In genomic region chr9:37474438-37474837, GRCh38 we compare ENCODE assay signal across 31 cellular contexts.
"Had no signal": no experiment of that assay in that cellular context is flagged by ENCODE, and none has a peak within 500 bp of the region (broad histone marks: within the 10 kb centered on the region; RNA-seq: fewer than 3 reads in every experiment).

No MANE protein-coding gene starts in this region.

- DNase-seq: naive B cell; naive thymus-derived CD8-positive, alpha-beta T cell; nephron progenitor cell; nucleus accumbens; pancreas; psoas muscle; right cardiac atrium; spleen; stimulated activated CD4-positive, alpha-beta T cell treated with anti-CD3 and anti-CD28 coated beads, Interleukin-12 subunit alpha, Interleukin-12 subunit beta, amount 100 ng/mL, for 4 hours; stimulated activated CD4-positive, alpha-beta T cell treated with anti-CD3 and anti-CD28 coated beads, Interleukin-1b, Interleukin-23, amount 100 ng/mL, for 48 hours; stimulated activated CD4-positive, alpha-beta T cell treated with anti-CD3 and anti-CD28 coated beads, Interleukin-4, amount 100 ng/mL, for 1 hour; stimulated activated CD4-positive, alpha-beta T cell treated with anti-CD3 and anti-CD28 coated beads, Interleukin-4, amount 100 ng/mL, for 4 hours; stimulated activated CD8-positive, alpha-beta memory T cell treated with anti-CD3 and anti-CD28 coated beads, Interleukin-4, amount 100 ng/mL, for 48 hours; stimulated activated naive CD4-positive, alpha-beta T cell; stimulated activated naive CD8-positive, alpha-beta T cell treated with anti-CD3 and anti-CD28 coated beads, Interleukin-15, amount 100 ng/mL, for 72 hours; stimulated activated naive CD8-positive, alpha-beta T cell treated with anti-CD3 and anti-CD28 coated beads, Interleukin-15, Interleukin-2, amounts not matched to agents 100 U/mL and 50 U/mL, for 24 hours; substantia nigra; testis; tibial artery; transverse colon; upper lobe of right lung; uterus had no signal

- ATAC-seq: naive thymus-derived CD8-positive, alpha-beta T cell; natural killer cell treated with Interleukin-12 subunit alpha and Interleukin-12 subunit beta and Interleukin-15 and Interleukin-18, amount 100 ng/mL, for 72 hours; pancreas; psoas muscle; right cardiac atrium; stimulated activated memory B cell treated with anti-CD40 and anti-IgM and Interleukin-4, amounts not matched to agents 10 μg/mL and 1 μg/mL and 100 μg/mL, for 72 hours; stimulated activated naive CD8-positive, alpha-beta T cell treated with anti-CD3 and anti-CD28 coated beads, Interleukin-15, amount 100 ng/mL, for 72 hours; stimulated activated naive CD8-positive, alpha-beta T cell treated with anti-CD3 and anti-CD28 coated beads, Interleukin-15, Interleukin-2, amounts not matched to agents 100 U/mL and 50 U/mL, for 24 hours; upper lobe of right lung had no signal

- H3K27ac Mint-ChIP-seq: naive B cell; natural killer cell treated with Interleukin-12 subunit alpha and Interleukin-12 subunit beta and Interleukin-15 and Interleukin-18, amount 100 ng/mL, for 72 hours; nephron progenitor cell; progenitor cell of endocrine pancreas; stimulated activated memory B cell treated with anti-CD40 and anti-IgM and Interleukin-4, amounts not matched to agents 10 μg/mL and 1 μg/mL and 100 μg/mL, for 72 hours; stimulated activated naive CD8-positive, alpha-beta T cell treated with anti-CD3 and anti-CD28 coated beads, Interleukin-15, amount 100 ng/mL, for 72 hours; type B pancreatic cell had no signal

- H3K4me3 ChIP-seq: pancreas, psoas muscle, skin epidermis, smooth muscle cell, spleen, suprapubic skin, testis, tibial artery, transverse colon, upper lobe of right lung, uterus had no signal

- H3K36me3 ChIP-seq: neutrophil, pancreas, spleen, suprapubic skin, tibial artery, transverse colon, upper lobe of right lung, uterus had no signal

- H3K4me2 ChIP-seq: smooth muscle cell had no signal

- H3K9me3 Mint-ChIP-seq: natural killer cell treated with Interleukin-12 subunit alpha and Interleukin-12 subunit beta and Interleukin-15 and Interleukin-18, amount 100 ng/mL, for 72 hours; type B pancreatic cell had no signal

- FAIRE-seq: pancreas had no signal

- H3K36me3 Mint-ChIP-seq: naive B cell; natural killer cell treated with Interleukin-12 subunit alpha and Interleukin-12 subunit beta and Interleukin-15 and Interleukin-18, amount 100 ng/mL, for 72 hours; stimulated activated memory B cell treated with anti-CD40 and anti-IgM and Interleukin-4, amounts not matched to agents 10 μg/mL and 1 μg/mL and 100 μg/mL, for 72 hours; type B pancreatic cell had no signal

- H3K27me3 Mint-ChIP-seq: progenitor cell of endocrine pancreas; stimulated activated memory B cell treated with anti-CD40 and anti-IgM and Interleukin-4, amounts not matched to agents 10 μg/mL and 1 μg/mL and 100 μg/mL, for 72 hours had no signal

- H3K4me3 Mint-ChIP-seq: naive B cell; naive thymus-derived CD8-positive, alpha-beta T cell; natural killer cell treated with Interleukin-12 subunit alpha and Interleukin-12 subunit beta and Interleukin-15 and Interleukin-18, amount 100 ng/mL, for 72 hours; nephron progenitor cell; neural crest cell; stimulated activated memory B cell treated with anti-CD40 and anti-IgM and Interleukin-4, amounts not matched to agents 10 μg/mL and 1 μg/mL and 100 μg/mL, for 72 hours; stimulated activated naive CD8-positive, alpha-beta T cell treated with anti-CD3 and anti-CD28 coated beads, Interleukin-15, amount 100 ng/mL, for 72 hours; type B pancreatic cell had no signal

- H3K4me1 ChIP-seq: psoas muscle, uterus had no signal

- H3K27me3 ChIP-seq: pancreas, spleen, suprapubic skin, testis, transverse colon, upper lobe of right lung, uterus had no signal

- H3K9me3 ChIP-seq: neutrophil, pancreas, testis, tibial artery, upper lobe of right lung, uterus had no signal

- H3K27ac ChIP-seq: neutrophil, pancreas, psoas muscle, skin epidermis, spleen, suprapubic skin, testis, tibial artery, transverse colon, upper lobe of right lung, uterus had no signal
